In the genomic region with DNA sequence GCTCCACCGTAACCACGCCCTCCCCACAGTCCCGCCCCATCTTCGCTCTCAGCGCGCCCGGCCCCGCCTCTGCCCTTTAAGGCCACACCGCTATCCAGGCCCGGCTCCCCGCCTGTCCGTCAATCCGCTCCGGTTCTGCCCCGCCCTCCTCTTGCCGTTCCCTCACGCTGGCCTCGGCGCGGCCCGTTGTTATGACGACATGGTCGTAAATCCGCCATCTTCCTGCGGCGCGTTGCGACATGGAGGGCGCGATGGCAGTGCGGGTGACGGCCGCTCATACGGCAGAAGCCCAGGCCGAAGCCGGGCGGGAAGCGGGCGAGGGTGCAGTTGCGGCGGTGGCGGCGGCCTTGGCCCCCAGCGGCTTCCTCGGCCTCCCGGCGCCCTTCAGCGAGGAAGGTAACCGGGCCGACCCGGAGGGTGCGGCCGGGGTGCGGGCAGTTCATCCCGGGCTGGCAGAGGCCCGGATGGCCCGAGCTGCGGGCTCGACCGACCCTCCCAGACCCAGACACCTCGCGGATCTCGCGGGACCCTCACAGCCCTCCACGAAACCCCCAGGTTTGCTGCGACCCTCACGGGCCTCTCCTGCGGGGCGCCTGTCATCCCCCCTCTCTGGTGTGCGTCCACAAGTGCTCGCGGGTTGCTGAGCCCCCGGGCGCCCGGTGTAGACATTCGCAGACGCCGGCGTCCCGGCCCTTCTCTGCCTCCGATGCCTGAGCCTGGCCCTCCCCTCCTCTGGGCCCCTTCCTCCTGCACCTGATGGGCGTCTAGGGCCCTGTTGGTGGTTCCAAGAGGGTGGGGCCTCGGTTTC, we compare ENCODE assay signal across 8 cellular contexts. TPM values are rescaled to one million over a fixed set of nuclear protein-coding genes. Genes with fewer than 3 reads are reported as not detected.
DNase-seq lines count a peak whose midpoint lies in the region; ATAC-seq and TF ChIP-seq lines count a peak whose summit lies in the region.

A gene with protein sequence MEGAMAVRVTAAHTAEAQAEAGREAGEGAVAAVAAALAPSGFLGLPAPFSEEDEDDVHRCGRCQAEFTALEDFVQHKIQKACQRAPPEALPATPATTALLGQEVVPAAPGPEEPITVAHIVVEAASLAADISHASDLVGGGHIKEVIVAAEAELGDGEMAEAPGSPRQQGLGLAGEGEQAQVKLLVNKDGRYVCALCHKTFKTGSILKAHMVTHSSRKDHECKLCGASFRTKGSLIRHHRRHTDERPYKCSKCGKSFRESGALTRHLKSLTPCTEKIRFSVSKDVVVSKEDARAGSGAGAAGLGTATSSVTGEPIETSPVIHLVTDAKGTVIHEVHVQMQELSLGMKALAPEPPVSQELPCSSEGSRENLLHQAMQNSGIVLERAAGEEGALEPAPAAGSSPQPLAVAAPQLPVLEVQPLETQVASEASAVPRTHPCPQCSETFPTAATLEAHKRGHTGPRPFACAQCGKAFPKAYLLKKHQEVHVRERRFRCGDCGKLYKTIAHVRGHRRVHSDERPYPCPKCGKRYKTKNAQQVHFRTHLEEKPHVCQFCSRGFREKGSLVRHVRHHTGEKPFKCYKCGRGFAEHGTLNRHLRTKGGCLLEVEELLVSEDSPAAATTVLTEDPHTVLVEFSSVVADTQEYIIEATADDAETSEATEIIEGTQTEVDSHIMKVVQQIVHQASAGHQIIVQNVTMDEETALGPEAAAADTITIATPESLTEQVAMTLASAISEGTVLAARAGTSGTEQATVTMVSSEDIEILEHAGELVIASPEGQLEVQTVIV (plus strand): TSS at position 217 of the 808 bp plus-strand sequence. CDS start 23 bp downstream, at position 240.

- ATAC-seq in HG02870 (IDR thresholded peaks at IDR 0.05; ENCODE audit: unreplicated experiment), result peak; percentile 94
- peak; percentile 99 to 100 for ATAC-seq in left cardiac atrium

- H3K36me3 Mint-ChIP-seq in T-helper 1 cell treated with Interleukin-12 subunit alpha and Interleukin-12 subunit beta and Interleukin-4 antibody, amounts not matched to agents 30 μg/mL and 1 μg/mL, for 36 hours (ENCODE audit: low read depth), result no peaks in the 10 kb centered on the region
- no peaks in the 10 kb centered on the region for H3K36me3 Mint-ChIP-seq in progenitor cell of endocrine pancreas (ENCODE audit: insufficient read depth)

- in situ Hi-C loops in GM13976 (cut with MboI; ENCODE audit: low sequenced_read_pairs, unreplicated experiment), result no loop called here

- no peaks in the 10 kb centered on the region for H3K9me3 Mint-ChIP-seq in T-helper 1 cell treated with Interleukin-12 subunit alpha and Interleukin-12 subunit beta and Interleukin-4 antibody, amounts not matched to agents 30 μg/mL and 1 μg/mL, for 36 hours
- no peaks in the 10 kb centered on the region for H3K9me3 Mint-ChIP-seq in progenitor cell of endocrine pancreas (ENCODE audit: low read depth)

- DNase-seq in GM13976 (ENCODE audit: low spot score) (peak; percentile 100), NCI-H146 treated with DMSO at 0.1 percent for 48 hours (lab: John Stamatoyannopoulos, UW; ENCODE audit: unreplicated experiment) (peak; percentile 99), amniotic stem cell (lab: John Stamatoyannopoulos, UW) (peak; percentile 99), left cardiac atrium (peak; percentile 100), progenitor cell of endocrine pancreas (ENCODE audit: low spot score, unreplicated experiment) (peak; percentile 98), ureter (ENCODE audit: low spot score) (peak; percentile 99)

- peaks cover 9% of the 10 kb centered on the region for H3K4me1 Mint-ChIP-seq in T-helper 1 cell treated with Interleukin-12 subunit alpha and Interleukin-12 subunit beta and Interleukin-4 antibody, amounts not matched to agents 30 μg/mL and 1 μg/mL, for 36 hours (ENCODE audit: low read depth)
- H3K4me1 Mint-ChIP-seq in progenitor cell of endocrine pancreas (ENCODE audit: low read depth), result peaks cover 11% of the 10 kb centered on the region

- intact Hi-C loops in left cardiac atrium (cut with DNase I), result no loop called here

- H3K27me3 Mint-ChIP-seq in T-helper 1 cell treated with Interleukin-12 subunit alpha and Interleukin-12 subunit beta and Interleukin-4 antibody, amounts not matched to agents 30 μg/mL and 1 μg/mL, for 36 hours (ENCODE audit: low read depth), result no peaks in the 10 kb centered on the region
- H3K27me3 Mint-ChIP-seq in progenitor cell of endocrine pancreas, result no peaks in the 10 kb centered on the region

- peak within 1 kb of the TSS; percentile 84 for H3K4me3 Mint-ChIP-seq in T-helper 1 cell treated with Interleukin-12 subunit alpha and Interleukin-12 subunit beta and Interleukin-4 antibody, amounts not matched to agents 30 μg/mL and 1 μg/mL, for 36 hours
- H3K4me3 Mint-ChIP-seq in progenitor cell of endocrine pancreas (ENCODE audit: low read depth), result peak within 1 kb of the TSS; percentile 81

- H3K27ac Mint-ChIP-seq in T-helper 1 cell treated with Interleukin-12 subunit alpha and Interleukin-12 subunit beta and Interleukin-4 antibody, amounts not matched to agents 30 μg/mL and 1 μg/mL, for 36 hours, result peak within 1 kb of the TSS; percentile 83
- H3K27ac Mint-ChIP-seq in progenitor cell of endocrine pancreas, result peak within 1 kb of the TSS; percentile 88

- TF ChIP-seq CTCF in GM13976 (IDR thresholded peaks at IDR 0.05; ENCODE audit: borderline replicate concordance, control extremely low read depth, extremely low read depth, insufficient read depth, missing control alignments) (no peak), progenitor cell of endocrine pancreas (IDR thresholded peaks at IDR 0.05; ENCODE audit: unreplicated experiment) (peak; percentile 7)

RNA-seq across cellular contexts. Expression of the gene that starts here (rescaled TPM):
- total RNA-seq in left cardiac atrium, result 10 to 100 TPM; 11.9 to 15.0 TPM
- 30.9 and 33.7 TPM in 2 replicates for total RNA-seq in progenitor cell of endocrine pancreas
- total RNA-seq in ureter, result 24.7 TPM

Comparison
In these comparisons a context has a peak if more than half of its experiments do, and no peak if none do; other contexts are left out.
1. Peak in every context shown above with its lines: DNase-seq and ATAC-seq.